Comparison of ENCODE assay signal across 1 cellular context in the genomic region with DNA sequence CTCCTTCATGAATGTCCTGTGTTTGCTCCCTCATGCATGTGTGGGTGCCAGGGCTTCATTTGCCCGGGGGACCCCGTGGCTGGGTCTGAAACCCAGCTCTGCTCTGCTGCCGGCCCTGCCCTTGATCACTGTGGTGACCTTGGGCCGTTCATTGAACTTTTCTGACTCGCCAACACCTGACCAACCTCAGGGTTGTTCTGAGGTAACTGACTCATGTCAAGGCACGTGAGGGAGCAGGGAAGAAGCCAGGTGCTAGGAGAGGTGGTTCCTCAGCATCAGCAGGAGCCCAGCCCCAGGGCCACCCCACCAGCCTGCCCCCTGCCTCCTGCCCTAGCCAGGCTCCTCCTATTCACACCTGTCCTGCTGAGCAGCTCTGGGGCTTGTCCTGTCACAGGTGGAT.
TF ChIP-seq lines count a peak whose summit lies in the region.

No MANE protein-coding gene starts in this region.

TF ChIP-seq in HepG2, 621 proteins besides CTCF, POLR2A, EP300 and RAD21 (continued from another document):
- peak; percentile 82 for TF ChIP-seq BHLHE40 (IDR thresholded peaks at IDR 0.05; ENCODE audit: low read length)
- no peak for TF ChIP-seq HIVEP1 (CRISPR knock-in tag; IDR thresholded peaks at IDR 0.05)
- TF ChIP-seq, protein P1, sequence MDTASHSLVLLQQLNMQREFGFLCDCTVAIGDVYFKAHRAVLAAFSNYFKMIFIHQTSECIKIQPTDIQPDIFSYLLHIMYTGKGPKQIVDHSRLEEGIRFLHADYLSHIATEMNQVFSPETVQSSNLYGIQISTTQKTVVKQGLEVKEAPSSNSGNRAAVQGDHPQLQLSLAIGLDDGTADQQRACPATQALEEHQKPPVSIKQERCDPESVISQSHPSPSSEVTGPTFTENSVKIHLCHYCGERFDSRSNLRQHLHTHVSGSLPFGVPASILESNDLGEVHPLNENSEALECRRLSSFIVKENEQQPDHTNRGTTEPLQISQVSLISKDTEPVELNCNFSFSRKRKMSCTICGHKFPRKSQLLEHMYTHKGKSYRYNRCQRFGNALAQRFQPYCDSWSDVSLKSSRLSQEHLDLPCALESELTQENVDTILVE (CRISPR knock-in tag; IDR thresholded peaks at IDR 0.05), result no peak
- 0 out of 2 replicates have a peak, but pooled peaks have one; percentile 34 for TF ChIP-seq ESRRA (CRISPR knock-in tag; IDR thresholded peaks at IDR 0.05; ENCODE audit: low read depth)
- TF ChIP-seq BCL6 (CRISPR knock-in tag; IDR thresholded peaks at IDR 0.05), result peak; percentile 34; the same call in 1 of the 2 replicates
